Comparison of ENCODE assay signal across 10 cellular contexts in genomic region chr7:128035712-128036111, GRCh38. TPM values are rescaled to one million over a fixed set of nuclear protein-coding genes. Genes with fewer than 3 reads are reported as not detected.
DNase-seq lines count a peak whose midpoint lies in the region; ATAC-seq, FAIRE-seq and TF ChIP-seq lines count a peak whose summit lies in the region.
"Had no signal": no experiment of that assay in that cellular context is flagged by ENCODE, and none has a peak within 500 bp of the region (broad histone marks: within the 10 kb centered on the region; RNA-seq: fewer than 3 reads in every experiment).

No MANE protein-coding gene starts in this region.

- no peaks in the 10 kb centered on the region for H3K9me3 ChIP-seq in left lung

- H3K27ac ChIP-seq in left lung = no peak overlapping the region

- DNase-seq in Calu3 (peak; percentile 16), HuH-7 (ENCODE audit: low spot score) (peak; percentile 60), SW480 (ENCODE audit: low spot score) (peak; percentile 9), left lung (no peak), GM12892 (ENCODE audit: insufficient read length) (no peak), NCI-H2029 (lab: John Stamatoyannopoulos, UW) (no peak)
- DNase-seq in stimulated activated CD4-positive, alpha-beta T cell treated with anti-CD3 and anti-CD28 coated beads, Interleukin-2, amount 100 ng/mL, for 24 hours = no peak
- DNase-seq: naive B cell had no signal

- peaks cover 4% of the 10 kb centered on the region for H3K4me1 Mint-ChIP-seq in Calu3 (ENCODE audit: low read depth, unreplicated experiment)

- H3K9me3 Mint-ChIP-seq in Calu3 (ENCODE audit: low read depth, unreplicated experiment) = no peaks in the 10 kb centered on the region
- H3K9me3 Mint-ChIP-seq: naive B cell had no signal

- no peak for FAIRE-seq in GM12892 (lab: Jason Lieb, UNC)
- FAIRE-seq: RCC 7860 had no signal

- CTCF ChIA-PET in Calu3 (lab: Charles Lee) = interaction anchor here (0.6 to 1.7 kb wide), 2 partner anchors 173 to 174 kb away, joined by 3 to 9 read pairs; no protein-coding TSS in a partner anchor

- H3K27me3 Mint-ChIP-seq in Calu3 (ENCODE audit: unreplicated experiment) = no peaks in the 10 kb centered on the region

- H3K4me3 Mint-ChIP-seq in Calu3 (ENCODE audit: low read depth, unreplicated experiment) = no peak overlapping the region

- no peak overlapping the region for H3K4me3 ChIP-seq in left lung

- peaks cover 5 to 17% of the 10 kb centered on the region in 2 donors for H3K4me1 ChIP-seq in left lung

- H3K27me3 ChIP-seq in left lung = peaks cover 0 to 7% of the 10 kb centered on the region in 2 donors

- no peaks in the 10 kb centered on the region for H3K36me3 ChIP-seq in left lung

- TF ChIP-seq CTCF in Calu3 (IDR thresholded peaks at IDR 0.05; ENCODE audit: unreplicated experiment) (no peak), left lung (IDR thresholded peaks at IDR 0.05) (peak; percentile 9 to 33)

- ATAC-seq in left lung (no peak), HG03354 (IDR thresholded peaks at IDR 0.05; ENCODE audit: poor library complexity, severe bottlenecking, unreplicated experiment) (no peak)

- no peak overlapping the region for H3K27ac Mint-ChIP-seq in Calu3 (ENCODE audit: unreplicated experiment)
- H3K27ac Mint-ChIP-seq: naive B cell had no signal

- TF ChIP-seq POLR2A in GM12892 (IDR thresholded peaks at IDR 0.05; ENCODE audit: low read depth, low read length) = no peak

- no TSS peak for BruUV-seq in Calu3 (replicated peaks; lab: Mats Ljungman, UMichigan)

- intact Hi-C loops in Calu3 (cut with micrococcal nuclease; ENCODE audit: unreplicated experiment) (loop anchor here (5.0 kb wide), 1 partner anchor 172 kb away; no protein-coding TSS in a partner anchor), left lung (cut with DNase I) (no loop called here)

- H3K36me3 Mint-ChIP-seq in Calu3 (ENCODE audit: insufficient read depth, unreplicated experiment) = peaks cover 6% of the 10 kb centered on the region
- H3K36me3 Mint-ChIP-seq: naive B cell had no signal

RNA-seq across cellular contexts. Expression of gene LRRC4, which starts 4.5 kb away (rescaled TPM):
- total RNA-seq in Calu3 (2022) (not detected in 2 replicates), left lung (10 to 100 TPM in 1 of 2 donors, 1 to 10 TPM in 1; 5.7 to 24.4 TPM)
- 0.40 TPM for polyA plus RNA-seq in GM12892 (2012; ENCODE audit: missing spikeins)

Comparison
In these comparisons a context has a peak if more than half of its experiments do, and no peak if none do; other contexts are left out.
1. DNase-seq: peak in Calu3 (single experiment), HuH-7 (single experiment) and SW480 (single experiment); none in left lung (0 of 2), GM12892 (single experiment), NCI-H2029 (single experiment) and stimulated activated CD4-positive, alpha-beta T cell treated with anti-CD3 and anti-CD28 coated beads, Interleukin-2, amount 100 ng/mL, for 24 hours (0 of 2).